ENCODE assay signal across 1 cellular context in the genomic region with DNA sequence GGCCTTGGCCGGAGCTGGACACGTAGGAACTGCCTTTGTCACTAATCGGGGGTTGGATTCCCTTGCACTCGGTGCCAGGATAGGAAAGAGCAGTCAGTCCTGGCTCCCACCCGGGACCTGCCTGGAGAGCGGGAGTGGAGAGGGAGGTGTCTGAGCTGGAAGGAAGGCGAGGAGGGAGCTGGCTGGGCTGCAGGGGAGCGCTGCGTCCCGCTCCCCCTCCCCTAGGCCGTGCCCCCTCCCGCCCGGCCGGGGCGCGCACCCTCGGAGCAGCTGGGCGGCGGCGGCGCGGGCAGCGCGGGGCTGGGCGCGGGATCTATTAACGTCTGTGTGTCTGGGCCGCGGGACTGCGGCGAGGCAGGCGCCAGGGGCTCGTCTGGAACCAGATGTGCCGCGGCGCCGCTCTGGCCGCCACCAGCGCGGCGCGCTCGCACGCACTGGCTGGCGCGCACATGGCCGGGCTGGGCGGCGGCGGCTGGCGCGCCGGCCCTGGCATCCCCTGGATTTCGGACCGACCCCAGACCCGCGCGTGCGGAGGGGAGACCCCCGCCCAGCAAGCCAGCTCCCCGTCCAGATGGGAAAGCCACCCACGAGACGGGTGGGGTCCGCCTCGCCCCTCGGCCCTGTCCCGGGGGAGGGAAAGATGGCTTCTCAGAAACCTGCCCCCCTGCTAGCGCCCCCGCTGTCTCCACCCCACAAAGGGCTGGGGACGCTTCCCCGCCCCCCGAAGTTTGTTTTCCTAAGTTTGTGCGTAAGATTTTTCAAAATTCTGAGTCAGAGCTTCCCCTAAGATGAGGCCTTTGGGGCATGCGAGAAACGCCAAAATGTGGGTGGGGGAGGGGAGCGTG.
TF ChIP-seq lines count a peak whose summit lies in the region.

No MANE protein-coding gene starts in this region.

TF ChIP-seq in WTC11, 78 proteins besides CTCF, POLR2A, EP300 and RAD21 (continued from another document and continues in another):
- TF ChIP-seq, protein P1, sequence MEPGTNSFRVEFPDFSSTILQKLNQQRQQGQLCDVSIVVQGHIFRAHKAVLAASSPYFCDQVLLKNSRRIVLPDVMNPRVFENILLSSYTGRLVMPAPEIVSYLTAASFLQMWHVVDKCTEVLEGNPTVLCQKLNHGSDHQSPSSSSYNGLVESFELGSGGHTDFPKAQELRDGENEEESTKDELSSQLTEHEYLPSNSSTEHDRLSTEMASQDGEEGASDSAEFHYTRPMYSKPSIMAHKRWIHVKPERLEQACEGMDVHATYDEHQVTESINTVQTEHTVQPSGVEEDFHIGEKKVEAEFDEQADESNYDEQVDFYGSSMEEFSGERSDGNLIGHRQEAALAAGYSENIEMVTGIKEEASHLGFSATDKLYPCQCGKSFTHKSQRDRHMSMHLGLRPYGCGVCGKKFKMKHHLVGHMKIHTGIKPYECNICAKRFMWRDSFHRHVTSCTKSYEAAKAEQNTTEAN (CRISPR knock-in tag; IDR thresholded peaks at IDR 0.05), result no peak
- no peak for TF ChIP-seq TCF7 (CRISPR knock-in tag; IDR thresholded peaks at IDR 0.05; ENCODE audit: low read depth)
- no peak for TF ChIP-seq ZBTB21 (CRISPR knock-in tag; IDR thresholded peaks at IDR 0.05; ENCODE audit: borderline replicate concordance)
- TF ChIP-seq, protein P2, sequence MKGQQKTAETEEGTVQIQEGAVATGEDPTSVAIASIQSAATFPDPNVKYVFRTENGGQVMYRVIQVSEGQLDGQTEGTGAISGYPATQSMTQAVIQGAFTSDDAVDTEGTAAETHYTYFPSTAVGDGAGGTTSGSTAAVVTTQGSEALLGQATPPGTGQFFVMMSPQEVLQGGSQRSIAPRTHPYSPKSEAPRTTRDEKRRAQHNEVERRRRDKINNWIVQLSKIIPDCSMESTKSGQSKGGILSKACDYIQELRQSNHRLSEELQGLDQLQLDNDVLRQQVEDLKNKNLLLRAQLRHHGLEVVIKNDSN (CRISPR knock-in tag; IDR thresholded peaks at IDR 0.05), result no peak
- no peak for TF ChIP-seq ELF4 (CRISPR knock-in tag; IDR thresholded peaks at IDR 0.05; ENCODE audit: low read depth)
- 0 out of 2 replicates have a peak, but pooled peaks have one; percentile 43 for TF ChIP-seq ZNF416 (CRISPR knock-in tag; IDR thresholded peaks at IDR 0.05)
- TF ChIP-seq ATF1 (CRISPR knock-in tag; IDR thresholded peaks at IDR 0.05), result no peak
- no peak for TF ChIP-seq SMAD4 (CRISPR knock-in tag; IDR thresholded peaks at IDR 0.05)
- TF ChIP-seq ZNF121 (CRISPR knock-in tag; IDR thresholded peaks at IDR 0.05), result no peak
- no peak for TF ChIP-seq RELA (CRISPR knock-in tag; IDR thresholded peaks at IDR 0.05; ENCODE audit: borderline replicate concordance)
- TF ChIP-seq FOXJ3 (CRISPR knock-in tag; IDR thresholded peaks at IDR 0.05; ENCODE audit: borderline replicate concordance), result no peak
- no peak for TF ChIP-seq PRRX2 (CRISPR knock-in tag; IDR thresholded peaks at IDR 0.05)
- TF ChIP-seq, protein P3, sequence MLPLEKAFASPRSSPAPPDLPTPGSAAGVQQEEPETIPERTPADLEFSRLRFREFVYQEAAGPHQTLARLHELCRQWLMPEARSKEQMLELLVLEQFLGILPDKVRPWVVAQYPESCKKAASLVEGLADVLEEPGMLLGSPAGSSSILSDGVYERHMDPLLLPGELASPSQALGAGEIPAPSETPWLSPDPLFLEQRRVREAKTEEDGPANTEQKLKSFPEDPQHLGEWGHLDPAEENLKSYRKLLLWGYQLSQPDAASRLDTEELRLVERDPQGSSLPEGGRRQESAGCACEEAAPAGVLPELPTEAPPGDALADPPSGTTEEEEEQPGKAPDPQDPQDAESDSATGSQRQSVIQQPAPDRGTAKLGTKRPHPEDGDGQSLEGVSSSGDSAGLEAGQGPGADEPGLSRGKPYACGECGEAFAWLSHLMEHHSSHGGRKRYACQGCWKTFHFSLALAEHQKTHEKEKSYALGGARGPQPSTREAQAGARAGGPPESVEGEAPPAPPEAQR (CRISPR knock-in tag; IDR thresholded peaks at IDR 0.05), result no peak
- no peak for TF ChIP-seq CREB1 (CRISPR knock-in tag; IDR thresholded peaks at IDR 0.05)
- no peak for TF ChIP-seq ZNF219 (CRISPR knock-in tag; IDR thresholded peaks at IDR 0.05; ENCODE audit: borderline replicate concordance)
- no peak for TF ChIP-seq NFATC4 (CRISPR knock-in tag; IDR thresholded peaks at IDR 0.05)
- TF ChIP-seq CBFB (CRISPR knock-in tag; IDR thresholded peaks at IDR 0.05; ENCODE audit: low read depth), result no peak
- TF ChIP-seq SOX15 (CRISPR knock-in tag; IDR thresholded peaks at IDR 0.05), result no peak
- TF ChIP-seq, protein P4, sequence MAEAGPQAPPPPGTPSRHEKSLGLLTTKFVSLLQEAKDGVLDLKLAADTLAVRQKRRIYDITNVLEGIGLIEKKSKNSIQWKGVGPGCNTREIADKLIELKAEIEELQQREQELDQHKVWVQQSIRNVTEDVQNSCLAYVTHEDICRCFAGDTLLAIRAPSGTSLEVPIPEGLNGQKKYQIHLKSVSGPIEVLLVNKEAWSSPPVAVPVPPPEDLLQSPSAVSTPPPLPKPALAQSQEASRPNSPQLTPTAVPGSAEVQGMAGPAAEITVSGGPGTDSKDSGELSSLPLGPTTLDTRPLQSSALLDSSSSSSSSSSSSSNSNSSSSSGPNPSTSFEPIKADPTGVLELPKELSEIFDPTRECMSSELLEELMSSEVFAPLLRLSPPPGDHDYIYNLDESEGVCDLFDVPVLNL (CRISPR knock-in tag; IDR thresholded peaks at IDR 0.05; ENCODE audit: borderline replicate concordance, low read depth), result no peak
- TF ChIP-seq, protein P5, sequence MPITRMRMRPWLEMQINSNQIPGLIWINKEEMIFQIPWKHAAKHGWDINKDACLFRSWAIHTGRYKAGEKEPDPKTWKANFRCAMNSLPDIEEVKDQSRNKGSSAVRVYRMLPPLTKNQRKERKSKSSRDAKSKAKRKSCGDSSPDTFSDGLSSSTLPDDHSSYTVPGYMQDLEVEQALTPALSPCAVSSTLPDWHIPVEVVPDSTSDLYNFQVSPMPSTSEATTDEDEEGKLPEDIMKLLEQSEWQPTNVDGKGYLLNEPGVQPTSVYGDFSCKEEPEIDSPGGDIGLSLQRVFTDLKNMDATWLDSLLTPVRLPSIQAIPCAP (CRISPR knock-in tag; IDR thresholded peaks at IDR 0.05), result no peak
- TF ChIP-seq, protein P6, sequence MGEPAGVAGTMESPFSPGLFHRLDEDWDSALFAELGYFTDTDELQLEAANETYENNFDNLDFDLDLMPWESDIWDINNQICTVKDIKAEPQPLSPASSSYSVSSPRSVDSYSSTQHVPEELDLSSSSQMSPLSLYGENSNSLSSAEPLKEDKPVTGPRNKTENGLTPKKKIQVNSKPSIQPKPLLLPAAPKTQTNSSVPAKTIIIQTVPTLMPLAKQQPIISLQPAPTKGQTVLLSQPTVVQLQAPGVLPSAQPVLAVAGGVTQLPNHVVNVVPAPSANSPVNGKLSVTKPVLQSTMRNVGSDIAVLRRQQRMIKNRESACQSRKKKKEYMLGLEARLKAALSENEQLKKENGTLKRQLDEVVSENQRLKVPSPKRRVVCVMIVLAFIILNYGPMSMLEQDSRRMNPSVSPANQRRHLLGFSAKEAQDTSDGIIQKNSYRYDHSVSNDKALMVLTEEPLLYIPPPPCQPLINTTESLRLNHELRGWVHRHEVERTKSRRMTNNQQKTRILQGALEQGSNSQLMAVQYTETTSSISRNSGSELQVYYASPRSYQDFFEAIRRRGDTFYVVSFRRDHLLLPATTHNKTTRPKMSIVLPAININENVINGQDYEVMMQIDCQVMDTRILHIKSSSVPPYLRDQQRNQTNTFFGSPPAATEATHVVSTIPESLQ (CRISPR knock-in tag; IDR thresholded peaks at IDR 0.05), result no peak
- peak; percentile 85 for TF ChIP-seq FOXP1 (CRISPR knock-in tag; IDR thresholded peaks at IDR 0.05; ENCODE audit: borderline replicate concordance)
- no peak for TF ChIP-seq ETV6 (CRISPR knock-in tag; IDR thresholded peaks at IDR 0.05)
- TF ChIP-seq, protein P7, sequence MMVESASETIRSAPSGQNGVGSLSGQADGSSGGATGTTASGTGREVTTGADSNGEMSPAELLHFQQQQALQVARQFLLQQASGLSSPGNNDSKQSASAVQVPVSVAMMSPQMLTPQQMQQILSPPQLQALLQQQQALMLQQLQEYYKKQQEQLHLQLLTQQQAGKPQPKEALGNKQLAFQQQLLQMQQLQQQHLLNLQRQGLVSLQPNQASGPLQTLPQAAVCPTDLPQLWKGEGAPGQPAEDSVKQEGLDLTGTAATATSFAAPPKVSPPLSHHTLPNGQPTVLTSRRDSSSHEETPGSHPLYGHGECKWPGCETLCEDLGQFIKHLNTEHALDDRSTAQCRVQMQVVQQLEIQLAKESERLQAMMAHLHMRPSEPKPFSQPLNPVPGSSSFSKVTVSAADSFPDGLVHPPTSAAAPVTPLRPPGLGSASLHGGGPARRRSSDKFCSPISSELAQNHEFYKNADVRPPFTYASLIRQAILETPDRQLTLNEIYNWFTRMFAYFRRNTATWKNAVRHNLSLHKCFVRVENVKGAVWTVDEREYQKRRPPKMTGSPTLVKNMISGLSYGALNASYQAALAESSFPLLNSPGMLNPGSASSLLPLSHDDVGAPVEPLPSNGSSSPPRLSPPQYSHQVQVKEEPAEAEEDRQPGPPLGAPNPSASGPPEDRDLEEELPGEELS (CRISPR knock-in tag; IDR thresholded peaks at IDR 0.05), result 0 out of 2 replicates have a peak, but pooled peaks have one; percentile 24
- TF ChIP-seq FOXK1 (CRISPR knock-in tag; IDR thresholded peaks at IDR 0.05), result no peak
- TF ChIP-seq, protein P8, sequence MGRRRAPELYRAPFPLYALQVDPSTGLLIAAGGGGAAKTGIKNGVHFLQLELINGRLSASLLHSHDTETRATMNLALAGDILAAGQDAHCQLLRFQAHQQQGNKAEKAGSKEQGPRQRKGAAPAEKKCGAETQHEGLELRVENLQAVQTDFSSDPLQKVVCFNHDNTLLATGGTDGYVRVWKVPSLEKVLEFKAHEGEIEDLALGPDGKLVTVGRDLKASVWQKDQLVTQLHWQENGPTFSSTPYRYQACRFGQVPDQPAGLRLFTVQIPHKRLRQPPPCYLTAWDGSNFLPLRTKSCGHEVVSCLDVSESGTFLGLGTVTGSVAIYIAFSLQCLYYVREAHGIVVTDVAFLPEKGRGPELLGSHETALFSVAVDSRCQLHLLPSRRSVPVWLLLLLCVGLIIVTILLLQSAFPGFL (CRISPR knock-in tag; IDR thresholded peaks at IDR 0.05; ENCODE audit: borderline replicate concordance), result no peak
- TF ChIP-seq, protein P9, sequence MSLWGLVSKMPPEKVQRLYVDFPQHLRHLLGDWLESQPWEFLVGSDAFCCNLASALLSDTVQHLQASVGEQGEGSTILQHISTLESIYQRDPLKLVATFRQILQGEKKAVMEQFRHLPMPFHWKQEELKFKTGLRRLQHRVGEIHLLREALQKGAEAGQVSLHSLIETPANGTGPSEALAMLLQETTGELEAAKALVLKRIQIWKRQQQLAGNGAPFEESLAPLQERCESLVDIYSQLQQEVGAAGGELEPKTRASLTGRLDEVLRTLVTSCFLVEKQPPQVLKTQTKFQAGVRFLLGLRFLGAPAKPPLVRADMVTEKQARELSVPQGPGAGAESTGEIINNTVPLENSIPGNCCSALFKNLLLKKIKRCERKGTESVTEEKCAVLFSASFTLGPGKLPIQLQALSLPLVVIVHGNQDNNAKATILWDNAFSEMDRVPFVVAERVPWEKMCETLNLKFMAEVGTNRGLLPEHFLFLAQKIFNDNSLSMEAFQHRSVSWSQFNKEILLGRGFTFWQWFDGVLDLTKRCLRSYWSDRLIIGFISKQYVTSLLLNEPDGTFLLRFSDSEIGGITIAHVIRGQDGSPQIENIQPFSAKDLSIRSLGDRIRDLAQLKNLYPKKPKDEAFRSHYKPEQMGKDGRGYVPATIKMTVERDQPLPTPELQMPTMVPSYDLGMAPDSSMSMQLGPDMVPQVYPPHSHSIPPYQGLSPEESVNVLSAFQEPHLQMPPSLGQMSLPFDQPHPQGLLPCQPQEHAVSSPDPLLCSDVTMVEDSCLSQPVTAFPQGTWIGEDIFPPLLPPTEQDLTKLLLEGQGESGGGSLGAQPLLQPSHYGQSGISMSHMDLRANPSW (CRISPR knock-in tag; conservative IDR thresholded peaks at IDR 0.05; ENCODE audit: low read depth), result no peak
- TF ChIP-seq, protein P10, sequence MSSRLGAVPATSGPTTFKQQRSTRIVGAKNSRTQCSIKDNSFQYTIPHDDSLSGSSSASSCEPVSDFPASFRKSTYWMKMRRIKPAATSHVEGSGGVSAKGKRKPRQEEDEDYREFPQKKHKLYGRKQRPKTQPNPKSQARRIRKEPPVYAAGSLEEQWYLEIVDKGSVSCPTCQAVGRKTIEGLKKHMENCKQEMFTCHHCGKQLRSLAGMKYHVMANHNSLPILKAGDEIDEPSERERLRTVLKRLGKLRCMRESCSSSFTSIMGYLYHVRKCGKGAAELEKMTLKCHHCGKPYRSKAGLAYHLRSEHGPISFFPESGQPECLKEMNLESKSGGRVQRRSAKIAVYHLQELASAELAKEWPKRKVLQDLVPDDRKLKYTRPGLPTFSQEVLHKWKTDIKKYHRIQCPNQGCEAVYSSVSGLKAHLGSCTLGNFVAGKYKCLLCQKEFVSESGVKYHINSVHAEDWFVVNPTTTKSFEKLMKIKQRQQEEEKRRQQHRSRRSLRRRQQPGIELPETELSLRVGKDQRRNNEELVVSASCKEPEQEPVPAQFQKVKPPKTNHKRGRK (CRISPR knock-in tag; IDR thresholded peaks at IDR 0.05; ENCODE audit: borderline replicate concordance), result no peak
- TF ChIP-seq JUN (CRISPR knock-in tag; IDR thresholded peaks at IDR 0.05), result no peak
- TF ChIP-seq, protein P11, sequence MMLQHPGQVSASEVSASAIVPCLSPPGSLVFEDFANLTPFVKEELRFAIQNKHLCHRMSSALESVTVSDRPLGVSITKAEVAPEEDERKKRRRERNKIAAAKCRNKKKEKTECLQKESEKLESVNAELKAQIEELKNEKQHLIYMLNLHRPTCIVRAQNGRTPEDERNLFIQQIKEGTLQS (CRISPR knock-in tag; conservative IDR thresholded peaks at IDR 0.05), result no peak
- TF ChIP-seq, protein P12, sequence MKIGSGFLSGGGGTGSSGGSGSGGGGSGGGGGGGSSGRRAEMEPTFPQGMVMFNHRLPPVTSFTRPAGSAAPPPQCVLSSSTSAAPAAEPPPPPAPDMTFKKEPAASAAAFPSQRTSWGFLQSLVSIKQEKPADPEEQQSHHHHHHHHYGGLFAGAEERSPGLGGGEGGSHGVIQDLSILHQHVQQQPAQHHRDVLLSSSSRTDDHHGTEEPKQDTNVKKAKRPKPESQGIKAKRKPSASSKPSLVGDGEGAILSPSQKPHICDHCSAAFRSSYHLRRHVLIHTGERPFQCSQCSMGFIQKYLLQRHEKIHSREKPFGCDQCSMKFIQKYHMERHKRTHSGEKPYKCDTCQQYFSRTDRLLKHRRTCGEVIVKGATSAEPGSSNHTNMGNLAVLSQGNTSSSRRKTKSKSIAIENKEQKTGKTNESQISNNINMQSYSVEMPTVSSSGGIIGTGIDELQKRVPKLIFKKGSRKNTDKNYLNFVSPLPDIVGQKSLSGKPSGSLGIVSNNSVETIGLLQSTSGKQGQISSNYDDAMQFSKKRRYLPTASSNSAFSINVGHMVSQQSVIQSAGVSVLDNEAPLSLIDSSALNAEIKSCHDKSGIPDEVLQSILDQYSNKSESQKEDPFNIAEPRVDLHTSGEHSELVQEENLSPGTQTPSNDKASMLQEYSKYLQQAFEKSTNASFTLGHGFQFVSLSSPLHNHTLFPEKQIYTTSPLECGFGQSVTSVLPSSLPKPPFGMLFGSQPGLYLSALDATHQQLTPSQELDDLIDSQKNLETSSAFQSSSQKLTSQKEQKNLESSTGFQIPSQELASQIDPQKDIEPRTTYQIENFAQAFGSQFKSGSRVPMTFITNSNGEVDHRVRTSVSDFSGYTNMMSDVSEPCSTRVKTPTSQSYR (CRISPR knock-in tag; IDR thresholded peaks at IDR 0.05), result no peak
- TF ChIP-seq SMAD3 (CRISPR knock-in tag; IDR thresholded peaks at IDR 0.05; ENCODE audit: borderline replicate concordance), result no peak
- TF ChIP-seq ZNF138 (CRISPR knock-in tag; conservative IDR thresholded peaks at IDR 0.05), result no peak
- TF ChIP-seq, protein P13, sequence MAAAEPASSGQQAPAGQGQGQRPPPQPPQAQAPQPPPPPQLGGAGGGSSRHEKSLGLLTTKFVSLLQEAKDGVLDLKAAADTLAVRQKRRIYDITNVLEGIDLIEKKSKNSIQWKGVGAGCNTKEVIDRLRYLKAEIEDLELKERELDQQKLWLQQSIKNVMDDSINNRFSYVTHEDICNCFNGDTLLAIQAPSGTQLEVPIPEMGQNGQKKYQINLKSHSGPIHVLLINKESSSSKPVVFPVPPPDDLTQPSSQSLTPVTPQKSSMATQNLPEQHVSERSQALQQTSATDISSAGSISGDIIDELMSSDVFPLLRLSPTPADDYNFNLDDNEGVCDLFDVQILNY (CRISPR knock-in tag; IDR thresholded peaks at IDR 0.05), result 0 out of 2 replicates have a peak, but pooled peaks have one; percentile 48
- no peak for TF ChIP-seq GTF2I (CRISPR knock-in tag; conservative IDR thresholded peaks at IDR 0.05)
